Comparison of ENCODE assay signal across 8 cellular contexts in the genomic region with DNA sequence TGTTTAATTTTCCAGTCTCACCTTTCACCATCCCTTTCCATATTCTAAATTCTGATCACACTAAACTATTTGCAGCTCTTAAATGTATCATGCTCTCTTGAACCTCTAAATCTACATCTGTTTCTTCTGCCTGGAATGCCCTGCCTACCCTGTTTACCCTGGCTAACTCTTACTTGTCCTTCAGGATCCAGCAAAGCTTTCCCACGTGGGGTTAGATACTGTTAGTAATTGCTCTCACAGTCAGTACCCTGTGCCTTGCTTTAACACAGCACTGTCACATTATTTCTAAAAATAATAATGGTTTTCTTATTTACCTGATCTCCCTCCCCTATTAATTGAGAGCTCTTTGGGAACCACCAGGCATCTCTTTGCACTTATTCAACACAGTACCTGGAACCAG.
"Had no signal": no experiment of that assay in that cellular context is flagged by ENCODE, and none has a peak within 500 bp of the region (broad histone marks: within the 10 kb centered on the region; RNA-seq: fewer than 3 reads in every experiment).

No MANE protein-coding gene starts in this region.

- DNase-seq: GM23248, GOT3, H7, HFFc6, KG1 had no signal

- H3K27ac ChIP-seq: GM23248 had no signal

- ATAC-seq: HCT116, K562 had no signal

- H3K9ac ChIP-seq: GM23248 had no signal

- H3K4me3 Mint-ChIP-seq: HFFc6 had no signal

- FAIRE-seq: K562 had no signal

- H3K4me1 ChIP-seq: HAP-1 had no signal

- H3K27ac Mint-ChIP-seq: HFFc6 had no signal

- H3K9me3 ChIP-seq: HAP-1 had no signal

- H3K9me3 Mint-ChIP-seq: HFFc6 had no signal

- H3K36me3 ChIP-seq: HAP-1 had no signal

- H3K4me3 ChIP-seq: GM23248, HAP-1, K562 had no signal

- H2AFZ ChIP-seq: GM23248 had no signal
